In genomic region chr15:60962087-60962486, GRCh38 we compare ENCODE assay signal across 20 cellular contexts.
"Had no signal": no experiment of that assay in that cellular context is flagged by ENCODE, and none has a peak within 500 bp of the region (broad histone marks: within the 10 kb centered on the region; RNA-seq: fewer than 3 reads in every experiment).

No MANE protein-coding gene starts in this region.

- FAIRE-seq: keratinocyte had no signal

- H3K36me3 Mint-ChIP-seq: activated CD8-positive, alpha-beta memory T cell treated with anti-CD3 and anti-CD28 coated beads, Interleukin-2, amount 10 ng/mL, durations not matched to agents 7 days and 5 days; activated naive CD8-positive, alpha-beta T cell treated with anti-CD3 and anti-CD28 coated beads for 36 hours; neural progenitor cell; stimulated activated effector memory CD8-positive, alpha-beta T cell treated with anti-CD3 and anti-CD28 coated beads, Interleukin-12 subunit alpha, Interleukin-12 subunit beta, amount 100 ng/mL, for 72 hours had no signal

- H3K36me3 ChIP-seq: neural progenitor cell, sigmoid colon had no signal

- H3K9ac ChIP-seq: neural progenitor cell had no signal

- H2AFZ ChIP-seq: neural progenitor cell had no signal

- H3K27ac ChIP-seq: foreskin keratinocyte, neural progenitor cell, psoas muscle had no signal

- H3K9me3 ChIP-seq: psoas muscle, sigmoid colon had no signal

- H3K4me2 ChIP-seq: neural progenitor cell had no signal

- H3K27me3 ChIP-seq: foreskin keratinocyte, neural progenitor cell, sigmoid colon had no signal

- DNase-seq: activated B cell treated with CpG ODN at 0.5 μM for 24 hours; activated CD4-positive, alpha-beta memory T cell treated with anti-CD3 and anti-CD28 coated beads, Interleukin-2, amount 10 ng/mL, durations not matched to agents 7 days and 5 days; activated CD4-positive, alpha-beta T cell treated with anti-CD3 and anti-CD28 coated beads for 48 hours; activated CD8-positive, alpha-beta memory T cell treated with anti-CD3 and anti-CD28 coated beads, Interleukin-2, amount 10 ng/mL, durations not matched to agents 7 days and 5 days; activated naive CD4-positive, alpha-beta T cell; activated naive CD8-positive, alpha-beta T cell treated with anti-CD3 and anti-CD28 coated beads for 36 hours; amniotic stem cell; cortex of kidney; effector CD4-positive, alpha-beta T cell; foreskin keratinocyte; glutamatergic neuron; psoas muscle; sigmoid colon; stimulated activated CD4-positive, alpha-beta T cell treated with anti-CD3 and anti-CD28 coated beads, Interleukin-4, amount 100 ng/mL, for 24 hours; T-helper 1 cell; T-helper 9 cell had no signal

- H3K4me1 Mint-ChIP-seq: activated B cell treated with CpG ODN at 0.5 μM for 24 hours; activated CD4-positive, alpha-beta memory T cell treated with anti-CD3 and anti-CD28 coated beads, Interleukin-2, amount 10 ng/mL, durations not matched to agents 7 days and 5 days; activated CD8-positive, alpha-beta memory T cell treated with anti-CD3 and anti-CD28 coated beads, Interleukin-2, amount 10 ng/mL, durations not matched to agents 7 days and 5 days; activated naive CD8-positive, alpha-beta T cell treated with anti-CD3 and anti-CD28 coated beads for 36 hours; stimulated activated effector memory CD8-positive, alpha-beta T cell treated with anti-CD3 and anti-CD28 coated beads, Interleukin-12 subunit alpha, Interleukin-12 subunit beta, amount 100 ng/mL, for 72 hours had no signal

- H3K4me1 ChIP-seq: foreskin keratinocyte had no signal

- H3K9me3 Mint-ChIP-seq: activated B cell treated with CpG ODN at 0.5 μM for 24 hours; activated CD4-positive, alpha-beta memory T cell treated with anti-CD3 and anti-CD28 coated beads, Interleukin-2, amount 10 ng/mL, durations not matched to agents 7 days and 5 days; activated naive CD8-positive, alpha-beta T cell treated with anti-CD3 and anti-CD28 coated beads for 36 hours; neural progenitor cell; stimulated activated effector memory CD8-positive, alpha-beta T cell treated with anti-CD3 and anti-CD28 coated beads, Interleukin-12 subunit alpha, Interleukin-12 subunit beta, amount 100 ng/mL, for 72 hours had no signal

- H3K27ac Mint-ChIP-seq: activated B cell treated with CpG ODN at 0.5 μM for 24 hours; activated CD4-positive, alpha-beta memory T cell treated with anti-CD3 and anti-CD28 coated beads, Interleukin-2, amount 10 ng/mL, durations not matched to agents 7 days and 5 days; activated CD8-positive, alpha-beta memory T cell treated with anti-CD3 and anti-CD28 coated beads, Interleukin-2, amount 10 ng/mL, durations not matched to agents 7 days and 5 days; activated naive CD8-positive, alpha-beta T cell treated with anti-CD3 and anti-CD28 coated beads for 36 hours; neural progenitor cell; stimulated activated effector memory CD8-positive, alpha-beta T cell treated with anti-CD3 and anti-CD28 coated beads, Interleukin-12 subunit alpha, Interleukin-12 subunit beta, amount 100 ng/mL, for 72 hours had no signal

- H3K4me3 Mint-ChIP-seq: activated B cell treated with CpG ODN at 0.5 μM for 24 hours; activated CD4-positive, alpha-beta memory T cell treated with anti-CD3 and anti-CD28 coated beads, Interleukin-2, amount 10 ng/mL, durations not matched to agents 7 days and 5 days; activated CD8-positive, alpha-beta memory T cell treated with anti-CD3 and anti-CD28 coated beads, Interleukin-2, amount 10 ng/mL, durations not matched to agents 7 days and 5 days; activated naive CD8-positive, alpha-beta T cell treated with anti-CD3 and anti-CD28 coated beads for 36 hours; neural progenitor cell; stimulated activated effector memory CD8-positive, alpha-beta T cell treated with anti-CD3 and anti-CD28 coated beads, Interleukin-12 subunit alpha, Interleukin-12 subunit beta, amount 100 ng/mL, for 72 hours had no signal

- H3K4me3 ChIP-seq: lung, neural progenitor cell, psoas muscle, sigmoid colon had no signal
